Comparison of ENCODE assay signal across 26 cellular contexts in the genomic region with DNA sequence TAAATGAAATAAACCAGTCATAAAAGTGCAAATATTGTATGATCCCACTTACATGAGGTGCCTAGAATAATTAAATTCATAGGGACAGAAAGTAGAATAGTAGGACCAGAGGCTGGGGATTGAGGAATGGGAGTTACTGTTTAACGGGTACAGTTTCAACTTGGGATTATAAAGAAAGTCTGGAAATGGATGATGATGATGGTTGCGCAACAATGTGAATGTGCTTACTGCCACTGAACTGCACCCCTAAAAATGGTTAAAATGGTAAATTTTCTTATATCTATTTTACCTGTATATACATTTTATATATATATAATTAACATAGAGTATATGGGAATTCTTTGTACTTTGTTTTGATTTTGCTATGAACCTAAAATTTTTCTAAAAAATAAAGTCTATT.
"Had no signal": no experiment of that assay in that cellular context is flagged by ENCODE, and none has a peak within 500 bp of the region (broad histone marks: within the 10 kb centered on the region; RNA-seq: fewer than 3 reads in every experiment).

No MANE protein-coding gene starts in this region.

- DNase-seq: hippocampal formation; kidney; left colon; left lung; lower lobe of right lung; mammary epithelial cell; mesenchymal stem cell; naive thymus-derived CD8-positive, alpha-beta T cell; nucleus accumbens; stimulated activated CD4-positive, alpha-beta T cell treated with anti-CD3 and anti-CD28 coated beads, Interleukin-12 subunit alpha, Interleukin-12 subunit beta, amount 100 ng/mL, for 4 hours; stimulated activated CD4-positive, alpha-beta T cell treated with anti-CD3 and anti-CD28 coated beads, Interleukin-15, amount 100 ng/mL, for 24 hours; stimulated activated CD4-positive, alpha-beta T cell treated with anti-CD3 and anti-CD28 coated beads, Interleukin-2, amount 100 ng/mL, for 24 hours; stimulated activated CD4-positive, alpha-beta T cell treated with anti-CD3 and anti-CD28 coated beads, Interleukin-4, amount 100 ng/mL, for 1 hour; stimulated activated naive B cell treated with anti-CD40 and anti-IgM and Interleukin-4, amounts not matched to agents 10 μg/mL and 1 μg/mL and 100 μg/mL, for 72 hours; stimulated activated naive CD8-positive, alpha-beta T cell treated with anti-CD3 and anti-CD28 coated beads, Interleukin-15, Interleukin-2, amounts not matched to agents 100 U/mL and 50 U/mL, for 24 hours; stomach; testis; thyroid gland; transverse colon; upper lobe of right lung had no signal

- H3K27ac Mint-ChIP-seq: naive thymus-derived CD8-positive, alpha-beta T cell; nephron; stimulated activated naive B cell treated with anti-CD40 and anti-IgM and Interleukin-4, amounts not matched to agents 10 μg/mL and 1 μg/mL and 100 μg/mL, for 72 hours had no signal

- H3K27ac ChIP-seq: left lung, lower lobe of right lung, parathyroid adenoma, right atrium auricular region, skin epidermis, stomach, testis, thyroid gland, transverse colon, upper lobe of right lung had no signal

- H3K27me3 ChIP-seq: left lung, right atrium auricular region, testis, thyroid gland, transverse colon, upper lobe of right lung had no signal

- H3K36me3 ChIP-seq: left lung, lower lobe of right lung, right atrium auricular region, stomach, thyroid gland, transverse colon, upper lobe of right lung had no signal

- H3K4me1 Mint-ChIP-seq: naive thymus-derived CD8-positive, alpha-beta T cell; nephron; neural crest cell; stimulated activated naive B cell treated with anti-CD40 and anti-IgM and Interleukin-4, amounts not matched to agents 10 μg/mL and 1 μg/mL and 100 μg/mL, for 72 hours had no signal

- H3K4me3 Mint-ChIP-seq: naive thymus-derived CD8-positive, alpha-beta T cell; nephron; neural crest cell; stimulated activated naive B cell treated with anti-CD40 and anti-IgM and Interleukin-4, amounts not matched to agents 10 μg/mL and 1 μg/mL and 100 μg/mL, for 72 hours had no signal

- FAIRE-seq: kidney, urothelium cell line had no signal

- H3K9me3 ChIP-seq: left lung, lower lobe of right lung, right atrium auricular region, testis, thyroid gland, transverse colon, upper lobe of right lung had no signal

- H3K4me1 ChIP-seq: left lung, lower lobe of right lung, parathyroid adenoma, right atrium auricular region, stomach, testis, thyroid gland, transverse colon, upper lobe of right lung had no signal

- H3K4me3 ChIP-seq: left lung, lower lobe of right lung, right atrium auricular region, skin epidermis, stomach, testis, thyroid gland, transverse colon, upper lobe of right lung had no signal
